19 cellular contexts compared by ENCODE assay signal in genomic region chr5:61115968-61116367, GRCh38.
"Had no signal": no experiment of that assay in that cellular context is flagged by ENCODE, and none has a peak within 500 bp of the region (broad histone marks: within the 10 kb centered on the region; RNA-seq: fewer than 3 reads in every experiment).

No MANE protein-coding gene starts in this region.

- H3K27me3 ChIP-seq: cardiac muscle cell, esophagus muscularis mucosa, tibial nerve, vagina had no signal

- H3K4me1 ChIP-seq: esophagus muscularis mucosa, lower lobe of right lung, tibial nerve, vagina had no signal

- H3K9me3 ChIP-seq: esophagus muscularis mucosa, tibial nerve, vagina had no signal

- H3K27me3 Mint-ChIP-seq: activated CD4-positive, alpha-beta memory T cell treated with anti-CD3 and anti-CD28 coated beads for 36 hours; activated CD8-positive, alpha-beta memory T cell treated with anti-CD3 and anti-CD28 coated beads, Interleukin-2, amount 10 ng/mL, durations not matched to agents 7 days and 5 days; activated naive CD4-positive, alpha-beta T cell treated with anti-CD3 and anti-CD28 coated beads, Interleukin-2, amount 10 ng/mL, durations not matched to agents 7 days and 5 days had no signal

- ATAC-seq: activated CD8-positive, alpha-beta memory T cell treated with anti-CD3 and anti-CD28 coated beads, Interleukin-2, amount 10 ng/mL, durations not matched to agents 7 days and 5 days; left colon; lower lobe of right lung had no signal

- H3K27ac ChIP-seq: cardiac muscle cell, esophagus muscularis mucosa, lower lobe of right lung, tibial nerve, vagina had no signal

- H3K36me3 ChIP-seq: cardiac muscle cell, esophagus muscularis mucosa, lower lobe of right lung, vagina had no signal

- H3K4me1 Mint-ChIP-seq: activated CD8-positive, alpha-beta memory T cell treated with anti-CD3 and anti-CD28 coated beads, Interleukin-2, amount 10 ng/mL, durations not matched to agents 7 days and 5 days; activated naive CD4-positive, alpha-beta T cell treated with anti-CD3 and anti-CD28 coated beads, Interleukin-2, amount 10 ng/mL, durations not matched to agents 7 days and 5 days; nephron had no signal

- DNase-seq: activated CD4-positive, alpha-beta memory T cell treated with anti-CD3 and anti-CD28 coated beads for 36 hours; activated CD4-positive, alpha-beta T cell treated with anti-CD3 and anti-CD28 coated beads for 1 hour; activated CD8-positive, alpha-beta memory T cell treated with anti-CD3 and anti-CD28 coated beads, Interleukin-2, amount 10 ng/mL, durations not matched to agents 7 days and 5 days; activated naive CD4-positive, alpha-beta T cell treated with anti-CD3 and anti-CD28 coated beads, Interleukin-2, amount 10 ng/mL, durations not matched to agents 7 days and 5 days; activated T-cell treated with anti-CD3 and anti-CD28 coated beads, Interleukin-2, amount 50 U/mL, for 1 hour; left colon; lower lobe of right lung; nucleus accumbens; posterior cingulate gyrus; retina; stimulated activated CD4-positive, alpha-beta T cell treated with anti-CD3 and anti-CD28 coated beads, Interleukin-2, amount 100 ng/mL, for 48 hours; stimulated activated naive CD4-positive, alpha-beta T cell treated with Interleukin-2 at 50 U/mL for 16 hours; substantia nigra had no signal

- H3K4me3 Mint-ChIP-seq: activated CD4-positive, alpha-beta memory T cell treated with anti-CD3 and anti-CD28 coated beads for 36 hours; activated CD8-positive, alpha-beta memory T cell treated with anti-CD3 and anti-CD28 coated beads, Interleukin-2, amount 10 ng/mL, durations not matched to agents 7 days and 5 days; activated naive CD4-positive, alpha-beta T cell treated with anti-CD3 and anti-CD28 coated beads, Interleukin-2, amount 10 ng/mL, durations not matched to agents 7 days and 5 days; nephron had no signal

- H3K27ac Mint-ChIP-seq: activated CD4-positive, alpha-beta memory T cell treated with anti-CD3 and anti-CD28 coated beads for 36 hours; activated CD8-positive, alpha-beta memory T cell treated with anti-CD3 and anti-CD28 coated beads, Interleukin-2, amount 10 ng/mL, durations not matched to agents 7 days and 5 days; activated naive CD4-positive, alpha-beta T cell treated with anti-CD3 and anti-CD28 coated beads, Interleukin-2, amount 10 ng/mL, durations not matched to agents 7 days and 5 days; nephron had no signal

- H3K4me3 ChIP-seq: cardiac muscle cell, esophagus muscularis mucosa, lower lobe of right lung, tibial nerve, vagina had no signal

- FAIRE-seq: islet of Langerhans had no signal
